ENCODE assay signal across 2 cellular contexts in the genomic region with DNA sequence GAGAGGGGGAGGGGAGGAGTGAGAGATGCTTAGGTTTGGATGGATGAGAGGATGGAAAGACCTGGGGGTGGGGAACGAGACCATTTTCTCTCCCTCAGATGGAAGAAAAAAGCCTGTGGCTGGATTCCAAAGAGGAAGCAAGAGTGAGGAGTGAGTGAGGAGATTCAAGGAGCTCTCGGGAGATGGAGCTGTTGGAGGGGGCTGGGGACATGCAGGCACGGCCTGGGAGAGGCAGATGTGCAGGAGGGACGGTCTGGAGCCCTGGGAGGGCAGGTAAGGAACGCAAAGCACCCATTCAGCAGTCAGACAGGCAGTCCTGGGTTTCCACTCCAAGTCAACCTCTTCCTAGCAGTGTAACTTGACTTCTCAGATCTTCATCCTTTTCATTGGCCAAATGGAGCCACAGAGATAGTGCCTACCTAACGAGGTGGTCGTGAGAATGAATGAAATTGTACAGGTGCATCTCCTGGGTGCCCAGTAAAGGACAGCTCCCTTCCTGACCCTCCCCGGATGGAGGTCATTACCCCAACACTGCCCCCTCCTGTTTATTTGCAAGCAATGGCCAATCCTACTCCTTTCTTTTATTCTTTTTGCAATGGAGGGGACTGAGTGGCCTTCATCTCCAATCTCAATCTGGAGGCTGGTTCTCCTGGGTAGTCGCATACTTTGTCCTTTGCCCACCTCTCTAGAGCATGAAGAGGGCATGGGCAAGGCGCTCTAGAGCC.
A peak's percentile ranks its signal among the peaks of the same experiment; 100 is the strongest.
TF ChIP-seq lines count a peak whose summit lies in the region.

No MANE protein-coding gene starts in this region.

TF ChIP-seq in K562, 482 proteins besides CTCF, POLR2A, EP300 and RAD21 (continued from another document):
- TF ChIP-seq JUND (IDR thresholded peaks at IDR 0.05; ENCODE audit: borderline replicate concordance, low read depth, low read length) (0 out of 2 replicates have a peak, but pooled peaks have one; percentile 12), JUND (tag; IDR thresholded peaks at IDR 0.05; ENCODE audit: borderline replicate concordance, low read depth, low read length) (no peak; the same call in 2 of the 3 replicates), FOXP1 (CRISPR knock-in tag; IDR thresholded peaks at IDR 0.05) (no peak), ETV1 (tag; conservative IDR thresholded peaks at IDR 0.05; ENCODE audit: low read depth) (peak; percentile 78)
- TF ChIP-seq, protein P1, sequence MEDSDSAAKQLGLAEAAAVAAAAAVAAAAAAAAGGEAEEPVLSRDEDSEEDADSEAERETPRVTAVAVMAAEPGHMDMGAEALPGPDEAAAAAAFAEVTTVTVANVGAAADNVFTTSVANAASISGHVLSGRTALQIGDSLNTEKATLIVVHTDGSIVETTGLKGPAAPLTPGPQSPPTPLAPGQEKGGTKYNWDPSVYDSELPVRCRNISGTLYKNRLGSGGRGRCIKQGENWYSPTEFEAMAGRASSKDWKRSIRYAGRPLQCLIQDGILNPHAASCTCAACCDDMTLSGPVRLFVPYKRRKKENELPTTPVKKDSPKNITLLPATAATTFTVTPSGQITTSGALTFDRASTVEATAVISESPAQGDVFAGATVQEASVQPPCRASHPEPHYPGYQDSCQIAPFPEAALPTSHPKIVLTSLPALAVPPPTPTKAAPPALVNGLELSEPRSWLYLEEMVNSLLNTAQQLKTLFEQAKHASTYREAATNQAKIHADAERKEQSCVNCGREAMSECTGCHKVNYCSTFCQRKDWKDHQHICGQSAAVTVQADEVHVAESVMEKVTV (CRISPR knock-in tag; IDR thresholded peaks at IDR 0.05) = 0 out of 2 replicates have a peak, but pooled peaks have one; percentile 14

TF ChIP-seq in neural cell, 6 proteins besides CTCF, POLR2A, EP300 and RAD21 (continued from another document):
- TF ChIP-seq, protein P2, sequence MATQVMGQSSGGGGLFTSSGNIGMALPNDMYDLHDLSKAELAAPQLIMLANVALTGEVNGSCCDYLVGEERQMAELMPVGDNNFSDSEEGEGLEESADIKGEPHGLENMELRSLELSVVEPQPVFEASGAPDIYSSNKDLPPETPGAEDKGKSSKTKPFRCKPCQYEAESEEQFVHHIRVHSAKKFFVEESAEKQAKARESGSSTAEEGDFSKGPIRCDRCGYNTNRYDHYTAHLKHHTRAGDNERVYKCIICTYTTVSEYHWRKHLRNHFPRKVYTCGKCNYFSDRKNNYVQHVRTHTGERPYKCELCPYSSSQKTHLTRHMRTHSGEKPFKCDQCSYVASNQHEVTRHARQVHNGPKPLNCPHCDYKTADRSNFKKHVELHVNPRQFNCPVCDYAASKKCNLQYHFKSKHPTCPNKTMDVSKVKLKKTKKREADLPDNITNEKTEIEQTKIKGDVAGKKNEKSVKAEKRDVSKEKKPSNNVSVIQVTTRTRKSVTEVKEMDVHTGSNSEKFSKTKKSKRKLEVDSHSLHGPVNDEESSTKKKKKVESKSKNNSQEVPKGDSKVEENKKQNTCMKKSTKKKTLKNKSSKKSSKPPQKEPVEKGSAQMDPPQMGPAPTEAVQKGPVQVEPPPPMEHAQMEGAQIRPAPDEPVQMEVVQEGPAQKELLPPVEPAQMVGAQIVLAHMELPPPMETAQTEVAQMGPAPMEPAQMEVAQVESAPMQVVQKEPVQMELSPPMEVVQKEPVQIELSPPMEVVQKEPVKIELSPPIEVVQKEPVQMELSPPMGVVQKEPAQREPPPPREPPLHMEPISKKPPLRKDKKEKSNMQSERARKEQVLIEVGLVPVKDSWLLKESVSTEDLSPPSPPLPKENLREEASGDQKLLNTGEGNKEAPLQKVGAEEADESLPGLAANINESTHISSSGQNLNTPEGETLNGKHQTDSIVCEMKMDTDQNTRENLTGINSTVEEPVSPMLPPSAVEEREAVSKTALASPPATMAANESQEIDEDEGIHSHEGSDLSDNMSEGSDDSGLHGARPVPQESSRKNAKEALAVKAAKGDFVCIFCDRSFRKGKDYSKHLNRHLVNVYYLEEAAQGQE (IDR thresholded peaks at IDR 0.05; ENCODE audit: borderline replicate concordance) = no peak
- no peak for TF ChIP-seq POLR2AphosphoS5 (IDR thresholded peaks at IDR 0.05)
- TF ChIP-seq MXI1 (conservative IDR thresholded peaks at IDR 0.05; ENCODE audit: poor library complexity, severe bottlenecking) = no peak
- no peak for TF ChIP-seq EZH2 (IDR thresholded peaks at IDR 0.05; ENCODE audit: borderline replicate concordance, insufficient read depth, low read length, poor library complexity, severe bottlenecking)
